Comparison of ENCODE assay signal across 19 cellular contexts in genomic region chr2:107324166-107324565, GRCh38.
"Had no signal": no experiment of that assay in that cellular context is flagged by ENCODE, and none has a peak within 500 bp of the region (broad histone marks: within the 10 kb centered on the region; RNA-seq: fewer than 3 reads in every experiment).

No MANE protein-coding gene starts in this region.

- H3K36me3 ChIP-seq: SJSA1 had no signal

- H3K27ac Mint-ChIP-seq: IgD-negative memory B cell had no signal

- H3K9me3 ChIP-seq: SJSA1 had no signal

- H3K4me1 ChIP-seq: SJSA1 had no signal

- H3K27me3 Mint-ChIP-seq: IgD-negative memory B cell had no signal

- DNase-seq: Kasumi-1, MM.1S, NCI-H1092 treated with DMSO at 0.1 percent for 48 hours, NCI-H1436, NCI-H187, NCI-H2029 treated with DMSO at 0.1 percent for 48 hours, NCI-H2171 treated with DMSO at 0.1 percent for 48 hours, NCI-H345, NCI-H446 treated with DMSO at 0.1 percent for 48 hours, NCI-H510A treated with DMSO at 0.1 percent for 48 hours, NCI-H526, Right ventricle myocardium superior, RPMI8226, SIG-M5 had no signal

- H3K4me1 Mint-ChIP-seq: IgD-negative memory B cell had no signal

- H3K27ac ChIP-seq: HL-60, KMS-11, SJSA1 had no signal

- H3K36me3 Mint-ChIP-seq: IgD-negative memory B cell had no signal

- H3K27me3 ChIP-seq: SJSA1 had no signal

- H3K4me3 Mint-ChIP-seq: IgD-negative memory B cell had no signal

- ATAC-seq: K562 had no signal

- H3K4me3 ChIP-seq: K562, SJSA1 had no signal
